3 cellular contexts compared by ENCODE assay signal in genomic region chr4:68391451-68391850, GRCh38.
TF ChIP-seq lines count a peak whose summit lies in the region.

No MANE protein-coding gene starts in this region.

TF ChIP-seq in GM23338, 12 proteins besides CTCF, POLR2A, EP300 and RAD21:
- TF ChIP-seq ZNF462 (CRISPR knock-in tag; IDR thresholded peaks at IDR 0.05) (no peak), CREB1 (CRISPR knock-in tag; IDR thresholded peaks at IDR 0.05; ENCODE audit: low read depth) (no peak), JUNB (IDR thresholded peaks at IDR 0.05; ENCODE audit: unreplicated experiment) (no peak), ZNF114 (CRISPR knock-in tag; IDR thresholded peaks at IDR 0.05) (no peak), POLR2AphosphoS5 (IDR thresholded peaks at IDR 0.05; ENCODE audit: low read depth) (no peak)

TF ChIP-seq in IMR-90, 13 proteins besides CTCF, POLR2A, EP300 and RAD21:
- TF ChIP-seq FOS (IDR thresholded peaks at IDR 0.05; ENCODE audit: low read depth, low read length), result no peak
- TF ChIP-seq MAFK (IDR thresholded peaks at IDR 0.05; ENCODE audit: low read depth, low read length), result no peak
- no peak for TF ChIP-seq USF2 (IDR thresholded peaks at IDR 0.05; ENCODE audit: low read depth, low read length)
- TF ChIP-seq CEBPB (IDR thresholded peaks at IDR 0.05; ENCODE audit: low read depth, low read length), result no peak

TF ChIP-seq in K562, 482 proteins besides CTCF, POLR2A, EP300 and RAD21:
- no peak for TF ChIP-seq L3MBTL2 (IDR thresholded peaks at IDR 0.05)
- TF ChIP-seq PBX2 (CRISPR knock-in tag; IDR thresholded peaks at IDR 0.05; ENCODE audit: low read depth), result no peak
- TF ChIP-seq PBX2 (tag; conservative IDR thresholded peaks at IDR 0.05; ENCODE audit: low read depth), result peak; percentile 43; the same call in 1 of the 2 replicates
